Comparison of ENCODE assay signal across 28 cellular contexts in the genomic region with DNA sequence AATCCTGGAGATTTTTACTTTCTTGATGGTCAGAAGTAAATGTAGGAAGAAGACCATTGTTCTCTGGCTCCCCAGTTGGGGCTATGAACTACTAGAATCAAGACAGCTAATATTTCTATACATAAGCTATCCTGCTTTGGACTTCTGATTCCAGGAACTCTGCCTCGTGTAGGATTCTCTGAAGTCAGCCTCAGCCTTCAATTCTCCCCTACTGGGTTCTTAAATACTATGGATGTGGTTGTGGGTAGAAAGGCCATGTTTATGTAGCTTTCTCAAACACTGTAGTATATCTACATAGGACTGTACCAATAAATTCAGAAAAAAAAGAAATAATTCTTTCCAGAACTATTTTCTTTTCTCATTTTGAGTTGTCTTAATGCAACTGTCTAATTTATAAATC.
"Had no signal": no experiment of that assay in that cellular context is flagged by ENCODE, and none has a peak within 500 bp of the region (broad histone marks: within the 10 kb centered on the region; RNA-seq: fewer than 3 reads in every experiment).

No MANE protein-coding gene starts in this region.

- H3K27me3 ChIP-seq: neutrophil, pancreas, right lobe of liver, sigmoid colon, suprapubic skin, testis, tibial artery, transverse colon, upper lobe of right lung, uterus had no signal

- DNase-seq: naive thymus-derived CD8-positive, alpha-beta T cell; nephron progenitor cell; nucleus accumbens; pancreas; right cardiac atrium; right lobe of liver; sigmoid colon; small intestine; stimulated activated CD4-positive, alpha-beta T cell treated with anti-CD3 and anti-CD28 coated beads, Interleukin-15, amount 100 ng/mL, for 24 hours; stimulated activated CD4-positive, alpha-beta T cell treated with anti-CD3 and anti-CD28 coated beads, Interleukin-2, amount 100 ng/mL, for 24 hours; stimulated activated CD4-positive, alpha-beta T cell treated with anti-CD3 and anti-CD28 coated beads, Interleukin-2, amount 100 ng/mL, for 48 hours; stimulated activated CD4-positive, alpha-beta T cell treated with anti-CD3 and anti-CD28 coated beads, Interleukin-4, amount 100 ng/mL, for 24 hours; stimulated activated naive CD4-positive, alpha-beta T cell; stimulated activated naive CD8-positive, alpha-beta T cell treated with anti-CD3 and anti-CD28 coated beads, Interleukin-15, amount 100 ng/mL, for 72 hours; stimulated activated naive CD8-positive, alpha-beta T cell treated with anti-CD3 and anti-CD28 coated beads, Interleukin-15, Interleukin-2, amounts not matched to agents 100 U/mL and 50 U/mL, for 24 hours; substantia nigra; testis; tibial artery; transverse colon; upper lobe of right lung; uterus had no signal

- H3K4me3 ChIP-seq: pancreas, prostate gland, right lobe of liver, sigmoid colon, suprapubic skin, testis, tibial artery, transverse colon, upper lobe of right lung, uterus had no signal

- H3K4me3 Mint-ChIP-seq: naive thymus-derived CD8-positive, alpha-beta T cell; natural killer cell treated with Interleukin-12 subunit alpha and Interleukin-12 subunit beta and Interleukin-15 and Interleukin-18, amount 100 ng/mL, for 72 hours; nephron progenitor cell; neural crest cell; stimulated activated effector memory CD8-positive, alpha-beta T cell treated with anti-CD3 and anti-CD28 coated beads, Interleukin-12 subunit alpha, Interleukin-12 subunit beta, amount 100 ng/mL, for 72 hours; stimulated activated naive CD8-positive, alpha-beta T cell treated with anti-CD3 and anti-CD28 coated beads, Interleukin-15, amount 100 ng/mL, for 72 hours; type B pancreatic cell had no signal

- H3K36me3 ChIP-seq: neutrophil, pancreas, prostate gland, sigmoid colon, suprapubic skin, transverse colon, upper lobe of right lung, uterus had no signal

- H3K27ac ChIP-seq: neutrophil, pancreas, prostate gland, right lobe of liver, sigmoid colon, suprapubic skin, testis, tibial artery, transverse colon, upper lobe of right lung, uterus had no signal

- H3K9me3 ChIP-seq: neutrophil, pancreas, prostate gland, right lobe of liver, suprapubic skin, testis had no signal

- ATAC-seq: naive thymus-derived CD8-positive, alpha-beta T cell; natural killer cell treated with Interleukin-12 subunit alpha and Interleukin-12 subunit beta and Interleukin-15 and Interleukin-18, amount 100 ng/mL, for 72 hours; pancreas; right cardiac atrium; right lobe of liver; stimulated activated effector memory CD8-positive, alpha-beta T cell treated with anti-CD3 and anti-CD28 coated beads, Interleukin-12 subunit alpha, Interleukin-12 subunit beta, amount 100 ng/mL, for 72 hours; stimulated activated naive CD8-positive, alpha-beta T cell treated with anti-CD3 and anti-CD28 coated beads, Interleukin-15, amount 100 ng/mL, for 72 hours; stimulated activated naive CD8-positive, alpha-beta T cell treated with anti-CD3 and anti-CD28 coated beads, Interleukin-15, Interleukin-2, amounts not matched to agents 100 U/mL and 50 U/mL, for 24 hours; upper lobe of right lung had no signal

- H3K27me3 Mint-ChIP-seq: naive thymus-derived CD8-positive, alpha-beta T cell; natural killer cell treated with Interleukin-12 subunit alpha and Interleukin-12 subunit beta and Interleukin-15 and Interleukin-18, amount 100 ng/mL, for 72 hours; stimulated activated naive CD8-positive, alpha-beta T cell treated with anti-CD3 and anti-CD28 coated beads, Interleukin-15, amount 100 ng/mL, for 72 hours; type B pancreatic cell had no signal

- H3K4me1 ChIP-seq: pancreas, prostate gland, right lobe of liver, sigmoid colon, suprapubic skin, testis, tibial artery, transverse colon, upper lobe of right lung, uterus had no signal

- H3K4me1 Mint-ChIP-seq: neural crest cell; stimulated activated effector memory CD8-positive, alpha-beta T cell treated with anti-CD3 and anti-CD28 coated beads, Interleukin-12 subunit alpha, Interleukin-12 subunit beta, amount 100 ng/mL, for 72 hours; stimulated activated naive CD8-positive, alpha-beta T cell treated with anti-CD3 and anti-CD28 coated beads, Interleukin-15, amount 100 ng/mL, for 72 hours had no signal

- H3K27ac Mint-ChIP-seq: naive thymus-derived CD8-positive, alpha-beta T cell; natural killer cell treated with Interleukin-12 subunit alpha and Interleukin-12 subunit beta and Interleukin-15 and Interleukin-18, amount 100 ng/mL, for 72 hours; nephron progenitor cell; stimulated activated effector memory CD8-positive, alpha-beta T cell treated with anti-CD3 and anti-CD28 coated beads, Interleukin-12 subunit alpha, Interleukin-12 subunit beta, amount 100 ng/mL, for 72 hours; stimulated activated naive CD8-positive, alpha-beta T cell treated with anti-CD3 and anti-CD28 coated beads, Interleukin-15, amount 100 ng/mL, for 72 hours; type B pancreatic cell had no signal
